ENCODE assay signal across 24 cellular contexts in the genomic region with DNA sequence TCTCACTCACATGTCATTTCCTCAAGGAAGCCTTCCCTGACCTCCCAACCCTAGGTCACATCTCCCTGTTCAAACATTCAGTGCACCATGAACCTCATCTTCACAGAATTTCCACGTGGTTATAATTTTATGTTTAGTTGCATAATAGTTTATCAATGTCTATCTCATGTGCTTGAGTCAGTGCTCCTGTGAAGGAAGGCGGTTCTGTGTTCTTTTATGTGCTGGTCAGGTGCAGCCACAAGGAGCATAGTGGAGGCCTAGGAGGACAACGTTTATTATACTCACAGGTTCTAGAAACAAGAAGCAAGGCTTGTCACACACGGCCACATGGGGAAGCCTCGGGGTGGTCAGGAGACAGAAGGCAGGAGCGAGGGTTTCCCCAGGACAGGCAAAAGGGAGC. TPM values are rescaled to one million over a fixed set of nuclear protein-coding genes. Genes with fewer than 3 reads are reported as not detected.
DNase-seq lines count a peak whose midpoint lies in the region; ATAC-seq and TF ChIP-seq lines count a peak whose summit lies in the region.
"Had no signal": no experiment of that assay in that cellular context is flagged by ENCODE, and none has a peak within 500 bp of the region (broad histone marks: within the 10 kb centered on the region; RNA-seq: fewer than 3 reads in every experiment).

No MANE protein-coding gene starts in this region.

- no peak for TF ChIP-seq POLR2A in breast epithelium (IDR thresholded peaks at IDR 0.05)

- H3K4me1 Mint-ChIP-seq in MCF 10A (ENCODE audit: insufficient read depth, unreplicated experiment) (peaks cover 22% of the 10 kb centered on the region), neural progenitor cell (no peaks in the 10 kb centered on the region), glutamatergic neuron (ENCODE audit: low read depth, unreplicated experiment) (no peaks in the 10 kb centered on the region)
- H3K4me1 Mint-ChIP-seq: B cell; CD4-positive, CD25-positive, alpha-beta regulatory T cell; CD8-positive, alpha-beta memory T cell; GM23338; H9 had no signal

- in situ Hi-C loops in mammary epithelial cell (cut with MboI; ENCODE audit: low sequenced_read_pairs in 2 of 2) = no loop called here

- peak overlapping the region; percentile 88 for H3K27ac Mint-ChIP-seq in MCF 10A (ENCODE audit: low read depth, unreplicated experiment)
- no peak overlapping the region for H3K27ac Mint-ChIP-seq in neural progenitor cell
- H3K27ac Mint-ChIP-seq in glutamatergic neuron (ENCODE audit: unreplicated experiment) = no peak overlapping the region
- H3K27ac Mint-ChIP-seq: B cell; CD4-positive, CD25-positive, alpha-beta regulatory T cell; CD8-positive, alpha-beta memory T cell; GM23338; HFFc6 had no signal

- POLR2A ChIA-PET in MCF 10A (lab: Yijun Ruan, JAX) = interaction anchor here (0.7 to 1.3 kb wide), 5 partner anchors 12 to 50 kb away, joined by 3 to 4 read pairs (median 3); no protein-coding TSS in a partner anchor
- POLR2A ChIA-PET in OCI-LY7 (lab: Charles Lee) = interaction anchor here (0.6 to 1.3 kb wide), 2 partner anchors 8 to 21 kb away, joined by 3 to 4 read pairs; no protein-coding TSS in a partner anchor

- H2AFZ ChIP-seq in OCI-LY7 (ENCODE audit: low read length) = 0 out of 2 replicates have a peak overlapping the region, but pooled peaks have one; percentile 12
- H2AFZ ChIP-seq in mammary epithelial cell (ENCODE audit: low read depth, low read length) = peak overlapping the region; percentile 8
- H2AFZ ChIP-seq in neural progenitor cell (replicated peaks) = peak overlapping the region; percentile 20
- H2AFZ ChIP-seq: GM23338 had no signal

- peaks cover 6% of the 10 kb centered on the region for H3K36me3 Mint-ChIP-seq in MCF 10A (ENCODE audit: insufficient read depth, unreplicated experiment)
- no peaks in the 10 kb centered on the region for H3K36me3 Mint-ChIP-seq in neural progenitor cell
- H3K36me3 Mint-ChIP-seq in glutamatergic neuron (ENCODE audit: unreplicated experiment) = peaks cover 4% of the 10 kb centered on the region
- H3K36me3 Mint-ChIP-seq: CD4-positive, CD25-positive, alpha-beta regulatory T cell; CD8-positive, alpha-beta memory T cell had no signal

- TF ChIP-seq CTCF in MCF 10A (IDR thresholded peaks at IDR 0.05; ENCODE audit: unreplicated experiment) (no peak), breast epithelium (IDR thresholded peaks at IDR 0.05) (no peak), OCI-LY7 (conservative IDR thresholded peaks at IDR 0.05; ENCODE audit: low read length) (no peak), mammary epithelial cell (conservative IDR thresholded peaks at IDR 0.05 in 1 of 2, IDR thresholded peaks at IDR 0.05 in 1 of 2; ENCODE audit: extremely low read depth in 1 of 2, insufficient read depth in 1 of 2, low read depth in 1 of 2, low read length in 2 of 2) (no peak), neural progenitor cell (IDR thresholded peaks at IDR 0.05) (no peak), glutamatergic neuron (IDR thresholded peaks at IDR 0.05; ENCODE audit: partially characterized antibody, unreplicated experiment) (no peak)

- H3K79me2 ChIP-seq in OCI-LY7 (ENCODE audit: insufficient read depth, low read depth, low read length) (no peaks in the 10 kb centered on the region), mammary epithelial cell (ENCODE audit: insufficient read depth, low read length) (no peaks in the 10 kb centered on the region), neural progenitor cell (ENCODE audit: low read depth) (no peaks in the 10 kb centered on the region)

- intact Hi-C loops in MCF 10A (cut with micrococcal nuclease) (no loop called here), breast epithelium (cut with DNase I; ENCODE audit: low total_unique reads) (no loop called here), OCI-LY7 (cut with micrococcal nuclease; ENCODE audit: unreplicated experiment) (no loop called here), mammary epithelial cell (cut with micrococcal nuclease) (no loop called here)

- dilution Hi-C loops in mammary epithelial cell (cut with HindIII; ENCODE audit: low sequenced_read_pairs) = no loop called here

- H3K4me3 Mint-ChIP-seq in MCF 10A (ENCODE audit: unreplicated experiment) (no peak overlapping the region), neural progenitor cell (no peak overlapping the region), glutamatergic neuron (ENCODE audit: unreplicated experiment) (no peak overlapping the region)
- H3K4me3 Mint-ChIP-seq: B cell; CD4-positive, CD25-positive, alpha-beta regulatory T cell; CD8-positive, alpha-beta memory T cell; GM23338; H9; HFFc6 had no signal

- no peak overlapping the region for H3K9ac ChIP-seq in mammary epithelial cell (ENCODE audit: insufficient read depth, low read length)
- H3K9ac ChIP-seq in neural progenitor cell = no peak overlapping the region
- H3K9ac ChIP-seq: BLaER1 had no signal

- no peak overlapping the region for H3K4me3 ChIP-seq in breast epithelium
- H3K4me3 ChIP-seq in OCI-LY7 (ENCODE audit: low read depth, low read length, poor library complexity, severe bottlenecking) = no peak overlapping the region
- no peak overlapping the region for H3K4me3 ChIP-seq in mammary epithelial cell (replicated peaks in 1 of 3; ENCODE audit: insufficient read depth in 1 of 3, low read depth in 2 of 3, low read length in 3 of 3)
- H3K4me3 ChIP-seq in neural progenitor cell = no peak overlapping the region
- H3K4me3 ChIP-seq: BLaER1, GM12878, GM23338 had no signal

- no peaks in the 10 kb centered on the region for H3K36me3 ChIP-seq in breast epithelium
- no peaks in the 10 kb centered on the region for H3K36me3 ChIP-seq in OCI-LY7 (ENCODE audit: insufficient read depth, low read length)
- H3K36me3 ChIP-seq in mammary epithelial cell (ENCODE audit: insufficient read depth, low read length) = no peaks in the 10 kb centered on the region
- H3K36me3 ChIP-seq in neural progenitor cell = no peaks in the 10 kb centered on the region
- H3K36me3 ChIP-seq: BLaER1 had no signal

- 60% methylated on average over 6 of the region's 6 CpGs for WGBS in mammary epithelial cell (ENCODE audit: low coverage, missing lambda C conversion rate)

- no peaks in the 10 kb centered on the region for H3K9me3 ChIP-seq in breast epithelium
- 0 out of 2 replicates have a peak, but pooled peaks cover 5% of the 10 kb centered on the region for H3K9me3 ChIP-seq in OCI-LY7 (ENCODE audit: low read length)
- no peaks in the 10 kb centered on the region for H3K9me3 ChIP-seq in mammary epithelial cell (replicated peaks; ENCODE audit: insufficient read depth, low read length)
- H3K9me3 ChIP-seq in neural progenitor cell (ENCODE audit: low read depth) = no peaks in the 10 kb centered on the region

- H3K4me2 ChIP-seq in OCI-LY7 (ENCODE audit: low read length) (no peak overlapping the region), mammary epithelial cell (ENCODE audit: insufficient read depth, low read depth, low read length) (no peak overlapping the region), neural progenitor cell (no peak overlapping the region)
- H3K4me2 ChIP-seq: BLaER1, GM23338 had no signal

- H3K9me2 ChIP-seq in OCI-LY7 (ENCODE audit: insufficient read depth, low read length) = no peaks in the 10 kb centered on the region

- CTCF ChIA-PET in MCF 10A (lab: Yijun Ruan, JAX) = interaction anchor here (0.7 to 1.2 kb wide), 4 partner anchors 29 to 166 kb away, joined by 3 read pairs; no protein-coding TSS in a partner anchor
- CTCF ChIA-PET in OCI-LY7 (lab: Charles Lee; ENCODE audit: unreplicated experiment) = no interaction called here
- CTCF ChIA-PET in mammary epithelial cell (lab: Charles Lee; ENCODE audit: low non-redundant PET) = no interaction called here

- no peaks in the 10 kb centered on the region for H3K27me3 ChIP-seq in breast epithelium
- H3K27me3 ChIP-seq in mammary epithelial cell (ENCODE audit: insufficient read depth, low read length) = no peaks in the 10 kb centered on the region
- H3K27me3 ChIP-seq in neural progenitor cell = no peaks in the 10 kb centered on the region
- H3K27me3 ChIP-seq: BLaER1 had no signal

- H3K9me3 Mint-ChIP-seq in MCF 10A (ENCODE audit: unreplicated experiment) (no peaks in the 10 kb centered on the region), neural progenitor cell (no peaks in the 10 kb centered on the region), glutamatergic neuron (ENCODE audit: unreplicated experiment) (peaks cover 6% of the 10 kb centered on the region)
- H3K9me3 Mint-ChIP-seq: HFFc6 had no signal

- H3K27me3 Mint-ChIP-seq in MCF 10A (ENCODE audit: insufficient read depth, unreplicated experiment) = no peaks in the 10 kb centered on the region
- peaks cover 4% of the 10 kb centered on the region for H3K27me3 Mint-ChIP-seq in neural progenitor cell (ENCODE audit: insufficient read depth, low read depth)
- no peaks in the 10 kb centered on the region for H3K27me3 Mint-ChIP-seq in glutamatergic neuron (ENCODE audit: unreplicated experiment)
- H3K27me3 Mint-ChIP-seq: CD4-positive, CD25-positive, alpha-beta regulatory T cell had no signal

- DNase-seq in MCF 10A (ENCODE audit: unreplicated experiment) (no peak), breast epithelium (ENCODE audit: low spot score in 2 of 2) (no peak), OCI-LY7 (ENCODE audit: low spot score) (no peak), mammary epithelial cell (no peak), neural progenitor cell (ENCODE audit: low spot score) (no peak), glutamatergic neuron (no peak)
- DNase-seq in stimulated activated CD4-positive, alpha-beta T cell treated with anti-CD3 and anti-CD28 coated beads, Interleukin-4, amount 100 ng/mL, for 24 hours = no peak
- DNase-seq: CD4-positive, CD25-positive, alpha-beta regulatory T cell; CD8-positive, alpha-beta memory T cell; DMS 273 treated with DMSO at 0.1 percent for 48 hours; DMS79; EL; GDM1; H9; HFFc6 had no signal

- BruUV-seq in MCF 10A (replicated peaks; lab: Mats Ljungman, UMichigan) (no TSS peak), OCI-LY7 (replicated peaks; lab: Mats Ljungman, UMichigan) (no TSS peak), mammary epithelial cell (replicated peaks; lab: Mats Ljungman, UMichigan) (no TSS peak)

- H4K20me1 ChIP-seq in OCI-LY7 (ENCODE audit: insufficient read depth, low read length) (no peaks in the 10 kb centered on the region), mammary epithelial cell (ENCODE audit: insufficient read depth, low read length) (no peaks in the 10 kb centered on the region), neural progenitor cell (ENCODE audit: low read depth) (no peaks in the 10 kb centered on the region)
- H4K20me1 ChIP-seq: BLaER1 had no signal

- no peak overlapping the region for H3K27ac ChIP-seq in breast epithelium
- H3K27ac ChIP-seq in OCI-LY7 (ENCODE audit: low read depth, low read length, poor library complexity, severe bottlenecking) = no peak overlapping the region
- H3K27ac ChIP-seq in mammary epithelial cell (ENCODE audit: insufficient read depth, low read depth, low read length) = no peak overlapping the region
- H3K27ac ChIP-seq in neural progenitor cell = no peak overlapping the region
- H3K27ac ChIP-seq: 22Rv1, BLaER1, C4-2B had no signal

- no peaks in the 10 kb centered on the region for H3F3A ChIP-seq in neural progenitor cell (ENCODE audit: low read depth)

- ATAC-seq in HG02870 (IDR thresholded peaks at IDR 0.05; ENCODE audit: unreplicated experiment) = no peak
- ATAC-seq: GM12878, GM23338 had no signal

- no peaks in the 10 kb centered on the region for H3K4me1 ChIP-seq in breast epithelium
- no peaks in the 10 kb centered on the region for H3K4me1 ChIP-seq in OCI-LY7 (ENCODE audit: insufficient read depth, low read length, poor library complexity, severe bottlenecking)
- H3K4me1 ChIP-seq in mammary epithelial cell (ENCODE audit: insufficient read depth, low read length) = no peaks in the 10 kb centered on the region
- H3K4me1 ChIP-seq in neural progenitor cell = no peaks in the 10 kb centered on the region
- H3K4me1 ChIP-seq: BLaER1 had no signal

RNA-seq across cellular contexts. Expression of a gene that starts 34.5 kb away (rescaled TPM):
- 9.5 and 12.5 TPM in 2 replicates for total RNA-seq in MCF 10A (2022)
- total RNA-seq in breast epithelium = 10 to 100 TPM in 2 of 3 donors, 1 to 10 TPM in 1; 3.0 to 18.0 (median 18.0) TPM
- not detected in 2 replicates for total RNA-seq in OCI-LY7 (2014; rRNA removed; shearing (Covaris generic))
- total RNA-seq in OCI-LY7 (2022) = 0.23 and 0.52 TPM in 2 replicates
- 1 to 10 TPM in 1 of 2 donors, under 1 TPM in 1; 0.80 to 3.0 TPM for total RNA-seq in mammary epithelial cell
- polyA plus RNA-seq in mammary epithelial cell = 0.90 TPM
- not detected for polyA minus RNA-seq in mammary epithelial cell
- not detected in 2 replicates for total RNA-seq in neural progenitor cell (ENCODE audit: low replicate concordance)
- 0.34 TPM for total RNA-seq in glutamatergic neuron (ENCODE audit: unreplicated experiment)
- total RNA-seq: B cell; CD4-positive, CD25-positive, alpha-beta regulatory T cell; CD8-positive, alpha-beta memory T cell; H4; HFFc6 had no signal
- polyA plus RNA-seq: AG04450; CD4-positive, CD25-positive, alpha-beta regulatory T cell; CD8-positive, alpha-beta memory T cell had no signal
